ENCODE assay signal across 11 cellular contexts in the genomic region with DNA sequence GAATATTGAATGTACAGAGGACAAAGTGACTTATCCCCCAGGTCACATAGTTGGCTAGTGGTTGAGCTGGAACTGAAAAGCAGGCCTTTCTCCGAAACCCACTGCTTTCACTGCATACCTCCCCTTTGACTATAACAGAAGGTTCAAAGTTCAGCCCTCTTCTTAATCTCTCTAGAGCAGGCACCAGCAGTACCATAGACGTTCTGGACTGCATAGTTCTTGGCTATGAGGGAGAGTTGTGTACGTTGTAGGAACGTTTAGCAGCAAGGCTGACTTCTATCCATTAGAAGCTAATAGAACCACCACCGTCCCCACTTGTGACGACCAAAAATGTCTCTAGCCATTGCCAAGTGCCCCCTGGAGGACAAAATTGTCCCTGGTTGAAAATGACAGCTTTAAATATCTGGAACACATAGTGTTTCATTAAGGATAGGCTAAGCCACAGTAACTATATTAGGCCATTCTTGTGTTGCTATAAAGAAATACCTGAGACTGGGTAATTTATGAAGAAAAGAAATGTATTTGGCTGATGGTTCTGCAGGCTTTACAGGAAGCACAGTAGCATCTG.
DNase-seq lines count a peak whose midpoint lies in the region; FAIRE-seq and TF ChIP-seq lines count a peak whose summit lies in the region.
"Had no signal": no experiment of that assay in that cellular context is flagged by ENCODE, and none has a peak within 500 bp of the region (broad histone marks: within the 10 kb centered on the region; RNA-seq: fewer than 3 reads in every experiment).

No MANE protein-coding gene starts in this region.

- H3K4me3 ChIP-seq in HL-60 (replicated peaks; ENCODE audit: insufficient read depth, low read length) = no peak overlapping the region
- no peak overlapping the region for H3K4me3 ChIP-seq in choroid plexus epithelial cell (ENCODE audit: low read depth, low read length)
- H3K4me3 ChIP-seq in osteoblast (ENCODE audit: insufficient read depth, low read length) = no peak overlapping the region
- no peak overlapping the region for H3K4me3 ChIP-seq in effector memory CD4-positive, alpha-beta T cell (ENCODE audit: insufficient read depth, low read depth, low read length, poor library complexity, severe bottlenecking)
- no peak overlapping the region for H3K4me3 ChIP-seq in CD8-positive, alpha-beta memory T cell (ENCODE audit: low read length)
- H3K4me3 ChIP-seq: pancreas had no signal

- H3K4me1 Mint-ChIP-seq in CD8-positive, alpha-beta memory T cell = peaks cover 0 to 8% (median 4%) of the 10 kb centered on the region in 3 donors
- H3K4me1 Mint-ChIP-seq: CD4-positive, alpha-beta memory T cell had no signal

- CTCF ChIA-PET in CD8-positive, alpha-beta memory T cell (lab: Charles Lee) = interaction anchor here (1.1 to 1.9 kb wide), 2 partner anchors 75 to 323 kb away, joined by 4 to 9 read pairs; no protein-coding TSS in a partner anchor

- no peaks in the 10 kb centered on the region for H3K27me3 Mint-ChIP-seq in CD8-positive, alpha-beta memory T cell

- FAIRE-seq in HTR-8/SVneo (lab: Jason Lieb, UNC) = no peak
- FAIRE-seq: pancreas had no signal

- H3K4me2 ChIP-seq in osteoblast (ENCODE audit: insufficient read depth, low read length) = no peak overlapping the region

- H3K79me2 ChIP-seq in osteoblast (ENCODE audit: insufficient read depth, low read length) = no peaks in the 10 kb centered on the region

- H3K4me3 Mint-ChIP-seq in CD8-positive, alpha-beta memory T cell = no peak overlapping the region
- H3K4me3 Mint-ChIP-seq: CD4-positive, alpha-beta memory T cell had no signal

- peak overlapping the region in 1 of 8 donors; percentile 85 for H3K27ac Mint-ChIP-seq in CD8-positive, alpha-beta memory T cell
- H3K27ac Mint-ChIP-seq: CD4-positive, alpha-beta memory T cell had no signal

- no peaks in the 10 kb centered on the region for H3K9me3 Mint-ChIP-seq in CD8-positive, alpha-beta memory T cell
- H3K9me3 Mint-ChIP-seq: CD4-positive, alpha-beta memory T cell had no signal

- peak; percentile 15 for TF ChIP-seq CTCF in HL-60 (IDR thresholded peaks at IDR 0.05; ENCODE audit: insufficient read depth, low read length)
- TF ChIP-seq CTCF in choroid plexus epithelial cell (conservative IDR thresholded peaks at IDR 0.05; ENCODE audit: low read depth, low read length) = peak; percentile 44
- peak; percentile 29 for TF ChIP-seq CTCF in osteoblast (IDR thresholded peaks at IDR 0.05; ENCODE audit: extremely low read depth, low read depth, low read length)

- H3K27ac ChIP-seq in HL-60 (replicated peaks) (no peak overlapping the region), osteoblast (ENCODE audit: low read depth, low read length) (no peak overlapping the region)
- H3K27ac ChIP-seq in effector memory CD4-positive, alpha-beta T cell (ENCODE audit: insufficient read depth, low read length, poor library complexity, severe bottlenecking) = no peak overlapping the region
- no peak overlapping the region for H3K27ac ChIP-seq in CD8-positive, alpha-beta memory T cell (ENCODE audit: low read depth, low read length)
- H3K27ac ChIP-seq: pancreas had no signal

- H3K9me3 ChIP-seq in osteoblast (ENCODE audit: low read depth, low read length) = no peaks in the 10 kb centered on the region
- no peaks in the 10 kb centered on the region for H3K9me3 ChIP-seq in effector memory CD4-positive, alpha-beta T cell (ENCODE audit: control insufficient read depth, low read length)
- no peaks in the 10 kb centered on the region for H3K9me3 ChIP-seq in CD8-positive, alpha-beta memory T cell (ENCODE audit: low read length)
- H3K9me3 ChIP-seq: pancreas had no signal

- no peaks in the 10 kb centered on the region for H4K20me1 ChIP-seq in osteoblast (ENCODE audit: insufficient read depth, low read length)

- no peaks in the 10 kb centered on the region for H3K36me3 Mint-ChIP-seq in CD8-positive, alpha-beta memory T cell
- H3K36me3 Mint-ChIP-seq: CD4-positive, alpha-beta memory T cell had no signal

- no peaks in the 10 kb centered on the region for H3K4me1 ChIP-seq in osteoblast (ENCODE audit: insufficient read depth, low read length)
- no peaks in the 10 kb centered on the region for H3K4me1 ChIP-seq in effector memory CD4-positive, alpha-beta T cell (ENCODE audit: control insufficient read depth, insufficient read depth, low read length, poor library complexity, severe bottlenecking)
- H3K4me1 ChIP-seq in CD8-positive, alpha-beta memory T cell (ENCODE audit: insufficient read depth, low read length) = no peaks in the 10 kb centered on the region
- H3K4me1 ChIP-seq: pancreas had no signal

- no peaks in the 10 kb centered on the region for H3K27me3 ChIP-seq in HL-60 (ENCODE audit: insufficient read depth, poor library complexity, severe bottlenecking)
- H3K27me3 ChIP-seq in osteoblast (ENCODE audit: insufficient read depth, low read length) = peaks cover 8% of the 10 kb centered on the region
- H3K27me3 ChIP-seq in effector memory CD4-positive, alpha-beta T cell (replicated peaks; ENCODE audit: control insufficient read depth, insufficient read depth, low read length, poor library complexity, severe bottlenecking) = no peaks in the 10 kb centered on the region
- H3K27me3 ChIP-seq in CD8-positive, alpha-beta memory T cell (ENCODE audit: insufficient read depth, low read length, poor library complexity, severe bottlenecking) = no peaks in the 10 kb centered on the region
- H3K27me3 ChIP-seq: pancreas had no signal

- no peaks in the 10 kb centered on the region for H3K36me3 ChIP-seq in osteoblast (ENCODE audit: insufficient read depth, low read length)
- H3K36me3 ChIP-seq in effector memory CD4-positive, alpha-beta T cell (ENCODE audit: control insufficient read depth, insufficient read depth, low read length) = no peaks in the 10 kb centered on the region
- H3K36me3 ChIP-seq in CD8-positive, alpha-beta memory T cell (ENCODE audit: insufficient read depth, low read length) = no peaks in the 10 kb centered on the region
- H3K36me3 ChIP-seq: pancreas had no signal

- DNase-seq in SIG-M5 treated with dmso at 0.1 percent for 504 hours (lab: John Stamatoyannopoulos, UW; ENCODE audit: unreplicated experiment) (peak; percentile 10), SIG-M5 (lab: John Stamatoyannopoulos, UW) (no peak), HL-60 (ENCODE audit: low read depth in 1 of 2, low spot score in 1 of 2) (no peak), choroid plexus epithelial cell (ENCODE audit: low read depth) (peak; percentile 12), osteoblast (ENCODE audit: insufficient read length, low spot score, missing footprints) (no peak), HTR-8/SVneo (ENCODE audit: insufficient read length, low spot score) (no peak)
- no peak for DNase-seq in effector memory CD4-positive, alpha-beta T cell
- no peak for DNase-seq in CD8-positive, alpha-beta memory T cell
- DNase-seq: cerebellar nuclear complex, pancreas had no signal

- POLR2A ChIA-PET in CD8-positive, alpha-beta memory T cell (lab: Charles Lee) = no interaction called here

- no peak overlapping the region for H2AFZ ChIP-seq in osteoblast (ENCODE audit: low read length)

Comparison
In these comparisons a context has a peak if more than half of its experiments do, and no peak if none do; other contexts are left out.
1. DNase-seq: peak in SIG-M5 treated with dmso at 0.1 percent for 504 hours (single experiment) and choroid plexus epithelial cell (single experiment); none in SIG-M5 (single experiment), HL-60 (0 of 2), osteoblast (single experiment), effector memory CD4-positive, alpha-beta T cell (0 of 3), HTR-8/SVneo (single experiment) and CD8-positive, alpha-beta memory T cell (0 of 5).
2. Peak in every context shown above with its lines, with median percentiles within 50 percentile points of each other: CTCF ChIP-seq.